In genomic region chr14:103688906-103689902, GRCh38 we compare ENCODE assay signal across 9 cellular contexts. TPM values are rescaled to one million over a fixed set of nuclear protein-coding genes. Genes with fewer than 3 reads are reported as not detected.
DNase-seq lines count a peak whose midpoint lies in the region; ATAC-seq and TF ChIP-seq lines count a peak whose summit lies in the region.
"Had no signal": no experiment of that assay in that cellular context is flagged by ENCODE, and none has a peak within 500 bp of the region (broad histone marks: within the 10 kb centered on the region; RNA-seq: fewer than 3 reads in every experiment).

No MANE protein-coding gene starts in this region.

- no peak for TF ChIP-seq CTCF in epithelial cell of esophagus (IDR thresholded peaks at IDR 0.05; ENCODE audit: insufficient read depth, low read depth, low read length, missing control alignments)
- TF ChIP-seq CTCF in spleen (IDR thresholded peaks at IDR 0.05 in 8 of 11, conservative IDR thresholded peaks at IDR 0.05 in 3 of 11) = no peak

- ATAC-seq in GM18520 (IDR thresholded peaks at IDR 0.05; ENCODE audit: unreplicated experiment) = peak; percentile 46
- ATAC-seq in HG02943 (IDR thresholded peaks at IDR 0.05; ENCODE audit: low read depth, unreplicated experiment) = peak; percentile 74

- DNase-seq in epithelial cell of esophagus (ENCODE audit: low read depth) = peak; percentile 29
- DNase-seq in spleen = peak; percentile 84
- DNase-seq in AML-193 (lab: John Stamatoyannopoulos, UW) = no peak
- DNase-seq in HAP-1 (ENCODE audit: low spot score in 2 of 2) = no peak
- DNase-seq in NCI-H69 (lab: John Stamatoyannopoulos, UW) = no peak
- DNase-seq in DMS153 treated with DMSO at 0.1 percent for 48 hours (lab: John Stamatoyannopoulos, UW; ENCODE audit: unreplicated experiment) = no peak

- intact Hi-C loops in spleen (cut with DNase I; ENCODE audit: low total_unique reads) = loop anchor here (10.0 kb wide), 1 partner anchor 114 kb away; no protein-coding TSS in a partner anchor

- H3K4me3 ChIP-seq in epithelial cell of esophagus (ENCODE audit: low read length) (no peak overlapping the region), spleen (peak overlapping the region in 1 of 8 donors; percentile 44), HAP-1 (no peak overlapping the region)
- H3K4me3 ChIP-seq: cardiac muscle cell had no signal

- peaks cover 24 to 87% (median 51%) of the 10 kb centered on the region in 6 donors for H3K4me1 ChIP-seq in spleen
- H3K4me1 ChIP-seq in HAP-1 = no peaks in the 10 kb centered on the region

- no peaks in the 10 kb centered on the region for H3K27me3 ChIP-seq in spleen (replicated peaks in 1 of 7)
- no peaks in the 10 kb centered on the region for H3K27me3 ChIP-seq in HAP-1 (ENCODE audit: low read depth)
- H3K27me3 ChIP-seq: cardiac muscle cell had no signal

- in situ Hi-C loops in HAP-1 (cut with MboI; ENCODE audit: low sequenced_read_pairs) = loop anchor here (10.0 kb wide), 1 partner anchor 114 kb away; no protein-coding TSS in a partner anchor

- WGBS in spleen, 5 donors = 52 to 79% (median 65%) methylated on average over 16 of the region's 16 CpGs

- H3K27ac ChIP-seq in spleen = peak overlapping the region in 7 of 8 donors; percentile 4 to 78 (median 72)
- H3K27ac ChIP-seq: cardiac muscle cell had no signal

- TF ChIP-seq POLR2A in spleen (IDR thresholded peaks at IDR 0.05) = no peak

- peaks cover 3 to 99% (median 62%) of the 10 kb centered on the region in 6 donors for H3K36me3 ChIP-seq in spleen
- peaks cover 56% of the 10 kb centered on the region for H3K36me3 ChIP-seq in HAP-1 (replicated peaks)

- H3K9me3 ChIP-seq in spleen (no peaks in the 10 kb centered on the region), HAP-1 (no peaks in the 10 kb centered on the region)

RNA-seq across cellular contexts. Expression of gene XRCC3, which starts 26.0 kb away (rescaled TPM):
- total RNA-seq in spleen = 10 to 100 TPM in 6 of 7 donors, 1 to 10 TPM in 1; 9.5 to 20.4 (median 16.7) TPM
- 10 to 100 TPM in 2 of 3 donors, 1 to 10 TPM in 1; 5.9 to 17.6 (median 11.8) TPM for polyA plus RNA-seq in spleen

RNA-seq across cellular contexts. Expression of gene ZFYVE21, which starts 26.4 kb away (rescaled TPM):
- 10 to 100 TPM; 31.8 to 71.1 (median 47.8) TPM for total RNA-seq in spleen
- 10 to 100 TPM; 21.8 to 51.8 (median 24.2) TPM for polyA plus RNA-seq in spleen

Comparison
In these comparisons a context has a peak if more than half of its experiments do, and no peak if none do; other contexts are left out.
1. DNase-seq: peak in epithelial cell of esophagus (single experiment) and spleen (single experiment); none in AML-193 (0 of 2), HAP-1 (0 of 2), NCI-H69 (single experiment) and DMS153 treated with DMSO at 0.1 percent for 48 hours (single experiment).